14 cellular contexts compared by ENCODE assay signal in the genomic region with DNA sequence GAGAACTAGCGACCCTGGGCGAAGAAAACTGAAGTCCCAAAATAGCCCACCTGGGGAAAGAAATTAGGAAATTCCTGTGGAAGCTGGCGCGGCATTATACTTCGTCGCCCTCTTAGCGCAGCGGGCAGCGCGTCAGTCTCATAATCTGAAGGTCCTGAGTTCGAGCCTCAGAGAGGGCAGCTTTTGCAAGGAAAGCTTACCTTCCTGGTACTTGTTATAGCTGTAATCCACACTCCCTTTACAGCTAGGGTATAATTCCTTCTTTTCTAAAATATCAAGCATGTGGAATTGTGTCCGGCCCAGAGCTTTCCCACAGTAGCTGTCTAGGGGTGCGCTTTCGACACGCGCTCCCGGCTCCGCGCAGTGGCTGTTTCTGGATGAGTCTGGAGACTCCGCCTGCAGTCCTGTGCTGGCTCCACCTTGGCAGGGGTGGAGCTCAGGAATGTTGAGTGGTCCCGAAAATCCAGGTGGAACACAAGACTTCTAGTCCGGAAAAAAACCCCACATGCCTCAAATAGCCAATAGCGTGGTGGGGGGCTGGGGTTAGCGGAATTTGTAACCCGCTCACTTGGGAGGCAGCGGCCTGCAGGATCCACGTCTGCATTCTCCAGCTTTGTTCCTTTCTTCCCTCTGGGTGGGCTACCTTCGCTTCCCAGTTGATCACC.
DNase-seq lines count a peak whose midpoint lies in the region; ATAC-seq and TF ChIP-seq lines count a peak whose summit lies in the region.
"Had no signal": no experiment of that assay in that cellular context is flagged by ENCODE, and none has a peak within 500 bp of the region (broad histone marks: within the 10 kb centered on the region; RNA-seq: fewer than 3 reads in every experiment).

No MANE protein-coding gene starts in this region.

- H3K9me3 ChIP-seq in T-helper 17 cell (ENCODE audit: control insufficient read depth, low read length, poor library complexity, severe bottlenecking): peaks cover 9% of the 10 kb centered on the region
- no peaks in the 10 kb centered on the region for H3K9me3 ChIP-seq in skeletal muscle satellite cell (replicated peaks; ENCODE audit: low read length)
- H3K9me3 ChIP-seq in CD8-positive, alpha-beta T cell (ENCODE audit: low read length): no peaks in the 10 kb centered on the region
- no peaks in the 10 kb centered on the region for H3K9me3 ChIP-seq in Caco-2

- H3K4me1 ChIP-seq in skeletal muscle satellite cell (ENCODE audit: control insufficient read depth, insufficient read depth, low read length) (peaks cover 4% of the 10 kb centered on the region), Caco-2 (no peaks in the 10 kb centered on the region)
- H3K4me1 ChIP-seq in CD8-positive, alpha-beta T cell (ENCODE audit: insufficient read depth, low read length): no peaks in the 10 kb centered on the region

- H3K36me3 ChIP-seq in skeletal muscle satellite cell (ENCODE audit: insufficient read depth, low read length) (no peaks in the 10 kb centered on the region), Caco-2 (ENCODE audit: control insufficient read depth, insufficient read depth, low read length) (no peaks in the 10 kb centered on the region)
- H3K36me3 ChIP-seq in CD8-positive, alpha-beta T cell (ENCODE audit: insufficient read depth, low read length): no peaks in the 10 kb centered on the region

- H3K4me2 ChIP-seq in skeletal muscle satellite cell (ENCODE audit: low read length): peak overlapping the region; percentile 59

- CTCF ChIA-PET in CD8-positive, alpha-beta T cell (lab: Charles Lee): no interaction called here
- CTCF ChIA-PET in Caco-2 (lab: Charles Lee) (no interaction called here), Calu3 (lab: Charles Lee) (no interaction called here)

- H3K36me3 Mint-ChIP-seq in T-helper 17 cell (ENCODE audit: low read depth): peaks cover 3% of the 10 kb centered on the region
- no peaks in the 10 kb centered on the region for H3K36me3 Mint-ChIP-seq in glutamatergic neuron (ENCODE audit: unreplicated experiment)
- no peaks in the 10 kb centered on the region for H3K36me3 Mint-ChIP-seq in CD8-positive, alpha-beta T cell
- H3K36me3 Mint-ChIP-seq in Caco-2 (ENCODE audit: insufficient read depth, unreplicated experiment): no peaks in the 10 kb centered on the region
- H3K36me3 Mint-ChIP-seq in Calu3 (ENCODE audit: insufficient read depth, unreplicated experiment): no peaks in the 10 kb centered on the region

- BruUV-seq in Caco-2 (replicated peaks; lab: Mats Ljungman, UMichigan) (no TSS peak), Calu3 (replicated peaks; lab: Mats Ljungman, UMichigan) (no TSS peak)

- H3K27ac ChIP-seq in CD8-positive, alpha-beta T cell (ENCODE audit: low read depth, low read length): no peak overlapping the region
- H3K27ac ChIP-seq: 22Rv1 had no signal

- intact Hi-C loops in CD8-positive, alpha-beta T cell (cut with DNase I, micrococcal nuclease): no loop called here
- intact Hi-C loops in Caco-2 (cut with micrococcal nuclease; ENCODE audit: unreplicated experiment): no loop called here
- intact Hi-C loops in Calu3 (cut with micrococcal nuclease; ENCODE audit: unreplicated experiment): no loop called here

- DNase-seq in activated CD4-positive, alpha-beta T cell treated with anti-CD3 and anti-CD28 coated beads for 48 hours: peak; percentile 40
- no peak for DNase-seq in activated CD4-positive, alpha-beta T cell treated with anti-CD3 and anti-CD28 coated beads, Interleukin-2, amount 50 U/mL, for 1 hour
- DNase-seq in T-helper 17 cell (no peak), glutamatergic neuron (peak; percentile 52), Caco-2 (no peak), Calu3 (no peak)
- no peak for DNase-seq in CD8-positive, alpha-beta T cell
- DNase-seq: hippocampal formation, NCI-H187 treated with DMSO at 0.1 percent for 48 hours, small intestine, T1000 had no signal

- TF ChIP-seq CTCF in glutamatergic neuron (IDR thresholded peaks at IDR 0.05; ENCODE audit: partially characterized antibody, unreplicated experiment) (no peak), Caco-2 (IDR thresholded peaks at IDR 0.05; ENCODE audit: insufficient read depth in 1 of 2, low read depth in 1 of 2, low read length in 1 of 2, severe bottlenecking in 1 of 2, unreplicated experiment in 1 of 2) (no peak), Calu3 (IDR thresholded peaks at IDR 0.05; ENCODE audit: unreplicated experiment) (no peak)
- TF ChIP-seq CTCF in CD8-positive, alpha-beta T cell (IDR thresholded peaks at IDR 0.05): no peak

- ATAC-seq in T-helper 17 cell: no peak
- no peak for ATAC-seq in CD8-positive, alpha-beta T cell

- H3K4me1 Mint-ChIP-seq in T-helper 17 cell (no peaks in the 10 kb centered on the region), glutamatergic neuron (ENCODE audit: low read depth, unreplicated experiment) (no peaks in the 10 kb centered on the region), Caco-2 (ENCODE audit: low read depth, unreplicated experiment) (no peaks in the 10 kb centered on the region), Calu3 (ENCODE audit: low read depth, unreplicated experiment) (no peaks in the 10 kb centered on the region)
- no peaks in the 10 kb centered on the region for H3K4me1 Mint-ChIP-seq in CD8-positive, alpha-beta T cell (ENCODE audit: low read depth)
- H3K4me1 Mint-ChIP-seq: activated naive CD4-positive, alpha-beta T cell treated with anti-CD3 and anti-CD28 coated beads, Interleukin-2, amount 50 U/mL, for 24 hours had no signal

- H3K27ac Mint-ChIP-seq in T-helper 17 cell (peak overlapping the region; percentile 87), glutamatergic neuron (ENCODE audit: unreplicated experiment) (peak overlapping the region; percentile 64), Caco-2 (ENCODE audit: unreplicated experiment) (no peak overlapping the region), Calu3 (ENCODE audit: unreplicated experiment) (no peak overlapping the region)
- H3K27ac Mint-ChIP-seq in CD8-positive, alpha-beta T cell: no peak overlapping the region
- H3K27ac Mint-ChIP-seq: activated naive CD4-positive, alpha-beta T cell treated with anti-CD3 and anti-CD28 coated beads, Interleukin-2, amount 50 U/mL, for 24 hours had no signal

- H3K4me3 Mint-ChIP-seq in T-helper 17 cell (no peak overlapping the region), glutamatergic neuron (ENCODE audit: unreplicated experiment) (peak overlapping the region; percentile 87), Caco-2 (ENCODE audit: unreplicated experiment) (no peak overlapping the region), Calu3 (ENCODE audit: low read depth, unreplicated experiment) (no peak overlapping the region)
- H3K4me3 Mint-ChIP-seq in CD8-positive, alpha-beta T cell: no peak overlapping the region
- H3K4me3 Mint-ChIP-seq: activated naive CD4-positive, alpha-beta T cell treated with anti-CD3 and anti-CD28 coated beads, Interleukin-2, amount 50 U/mL, for 24 hours had no signal

- no peak overlapping the region for H3K9ac ChIP-seq in skeletal muscle satellite cell (ENCODE audit: low read depth, low read length)

- H3K27me3 Mint-ChIP-seq in T-helper 17 cell: peaks cover 40% of the 10 kb centered on the region
- peaks cover 12% of the 10 kb centered on the region for H3K27me3 Mint-ChIP-seq in glutamatergic neuron (ENCODE audit: unreplicated experiment)
- H3K27me3 Mint-ChIP-seq in CD8-positive, alpha-beta T cell (ENCODE audit: low read depth): peaks cover 48% of the 10 kb centered on the region
- H3K27me3 Mint-ChIP-seq in Caco-2 (ENCODE audit: insufficient read depth, unreplicated experiment): peaks cover 3% of the 10 kb centered on the region
- H3K27me3 Mint-ChIP-seq in Calu3 (ENCODE audit: unreplicated experiment): no peaks in the 10 kb centered on the region

- H3K9me3 Mint-ChIP-seq in glutamatergic neuron (ENCODE audit: unreplicated experiment): peaks cover 9% of the 10 kb centered on the region
- peaks cover 10% of the 10 kb centered on the region for H3K9me3 Mint-ChIP-seq in CD8-positive, alpha-beta T cell
- peaks cover 7% of the 10 kb centered on the region for H3K9me3 Mint-ChIP-seq in Caco-2 (ENCODE audit: unreplicated experiment)
- H3K9me3 Mint-ChIP-seq in Calu3 (ENCODE audit: low read depth, unreplicated experiment): peaks cover 4% of the 10 kb centered on the region

- H3K4me3 ChIP-seq in skeletal muscle satellite cell (ENCODE audit: low read length) (no peak overlapping the region), Caco-2 (ENCODE audit: low read depth, low read length) (no peak overlapping the region)
- H3K4me3 ChIP-seq in CD8-positive, alpha-beta T cell (ENCODE audit: low read depth, low read length): no peak overlapping the region

- H3K27me3 ChIP-seq in skeletal muscle satellite cell (ENCODE audit: control insufficient read depth, insufficient read depth, low read length) (peaks cover 18% of the 10 kb centered on the region), Caco-2 (replicated peaks; ENCODE audit: control insufficient read depth, insufficient read depth, low read length) (no peaks in the 10 kb centered on the region)
- H3K27me3 ChIP-seq in CD8-positive, alpha-beta T cell (ENCODE audit: insufficient read depth, low read length): peaks cover 9% of the 10 kb centered on the region

- POLR2A ChIA-PET in CD8-positive, alpha-beta T cell (lab: Charles Lee): no interaction called here
- POLR2A ChIA-PET in Caco-2 (lab: Charles Lee): no interaction called here

Comparison
In these comparisons a context has a peak if more than half of its experiments do, and no peak if none do; other contexts are left out.
1. DNase-seq: peak in activated CD4-positive, alpha-beta T cell treated with anti-CD3 and anti-CD28 coated beads for 48 hours (single experiment) and glutamatergic neuron (single experiment); none in activated CD4-positive, alpha-beta T cell treated with anti-CD3 and anti-CD28 coated beads, Interleukin-2, amount 50 U/mL, for 1 hour (single experiment), T-helper 17 cell (0 of 3), CD8-positive, alpha-beta T cell (0 of 7), Caco-2 (0 of 2) and Calu3 (single experiment).
2. H3K27ac Mint-ChIP-seq: peak in T-helper 17 cell (single experiment) and glutamatergic neuron (single experiment); none in CD8-positive, alpha-beta T cell (single experiment), Caco-2 (single experiment) and Calu3 (single experiment).